Comparison of ENCODE assay signal across 1 cellular context in genomic region chr3:58612825-58613224, GRCh38.
TF ChIP-seq lines count a peak whose summit lies in the region.

No MANE protein-coding gene starts in this region.

TF ChIP-seq in GM23338, 12 proteins besides CTCF, POLR2A, EP300 and RAD21 (continued from another document):
- TF ChIP-seq, protein P1, sequence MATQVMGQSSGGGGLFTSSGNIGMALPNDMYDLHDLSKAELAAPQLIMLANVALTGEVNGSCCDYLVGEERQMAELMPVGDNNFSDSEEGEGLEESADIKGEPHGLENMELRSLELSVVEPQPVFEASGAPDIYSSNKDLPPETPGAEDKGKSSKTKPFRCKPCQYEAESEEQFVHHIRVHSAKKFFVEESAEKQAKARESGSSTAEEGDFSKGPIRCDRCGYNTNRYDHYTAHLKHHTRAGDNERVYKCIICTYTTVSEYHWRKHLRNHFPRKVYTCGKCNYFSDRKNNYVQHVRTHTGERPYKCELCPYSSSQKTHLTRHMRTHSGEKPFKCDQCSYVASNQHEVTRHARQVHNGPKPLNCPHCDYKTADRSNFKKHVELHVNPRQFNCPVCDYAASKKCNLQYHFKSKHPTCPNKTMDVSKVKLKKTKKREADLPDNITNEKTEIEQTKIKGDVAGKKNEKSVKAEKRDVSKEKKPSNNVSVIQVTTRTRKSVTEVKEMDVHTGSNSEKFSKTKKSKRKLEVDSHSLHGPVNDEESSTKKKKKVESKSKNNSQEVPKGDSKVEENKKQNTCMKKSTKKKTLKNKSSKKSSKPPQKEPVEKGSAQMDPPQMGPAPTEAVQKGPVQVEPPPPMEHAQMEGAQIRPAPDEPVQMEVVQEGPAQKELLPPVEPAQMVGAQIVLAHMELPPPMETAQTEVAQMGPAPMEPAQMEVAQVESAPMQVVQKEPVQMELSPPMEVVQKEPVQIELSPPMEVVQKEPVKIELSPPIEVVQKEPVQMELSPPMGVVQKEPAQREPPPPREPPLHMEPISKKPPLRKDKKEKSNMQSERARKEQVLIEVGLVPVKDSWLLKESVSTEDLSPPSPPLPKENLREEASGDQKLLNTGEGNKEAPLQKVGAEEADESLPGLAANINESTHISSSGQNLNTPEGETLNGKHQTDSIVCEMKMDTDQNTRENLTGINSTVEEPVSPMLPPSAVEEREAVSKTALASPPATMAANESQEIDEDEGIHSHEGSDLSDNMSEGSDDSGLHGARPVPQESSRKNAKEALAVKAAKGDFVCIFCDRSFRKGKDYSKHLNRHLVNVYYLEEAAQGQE (IDR thresholded peaks at IDR 0.05; ENCODE audit: unreplicated experiment), result no peak
